ENCODE assay signal across 26 cellular contexts in the genomic region with DNA sequence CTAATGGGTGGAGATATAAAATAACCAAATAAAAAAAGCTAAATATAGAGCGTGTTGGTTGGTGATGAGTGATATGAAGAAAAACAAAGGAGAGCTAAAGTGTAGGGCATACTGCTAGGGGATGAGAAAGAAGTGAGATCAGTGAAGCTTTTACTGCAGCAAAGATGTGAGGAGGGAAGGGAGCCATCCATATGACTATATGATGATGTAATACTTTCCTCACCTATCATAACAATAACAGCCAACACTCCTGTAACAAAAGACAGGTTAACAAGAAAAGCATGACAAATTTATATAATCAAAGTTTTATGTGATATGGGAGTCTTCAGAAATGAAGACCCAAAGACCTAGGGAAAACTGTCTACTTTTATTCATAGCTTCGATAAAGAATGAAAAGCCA. TPM values are rescaled to one million over a fixed set of nuclear protein-coding genes. Genes with fewer than 3 reads are reported as not detected.
DNase-seq lines count a peak whose midpoint lies in the region; ATAC-seq, FAIRE-seq and TF ChIP-seq lines count a peak whose summit lies in the region.
"Had no signal": no experiment of that assay in that cellular context is flagged by ENCODE, and none has a peak within 500 bp of the region (broad histone marks: within the 10 kb centered on the region; RNA-seq: fewer than 3 reads in every experiment).

No MANE protein-coding gene starts in this region.

- H3K9me3 ChIP-seq in mammary epithelial cell (replicated peaks; ENCODE audit: insufficient read depth, low read length) (no peaks in the 10 kb centered on the region), breast epithelium (no peaks in the 10 kb centered on the region), hepatocyte (ENCODE audit: low read depth) (no peaks in the 10 kb centered on the region)
- H3K9me3 ChIP-seq: HAP-1 had no signal

- in situ Hi-C loops in mammary epithelial cell (cut with MboI; ENCODE audit: low sequenced_read_pairs in 2 of 2): no loop called here

- no TSS peak for BruUV-seq in mammary epithelial cell (replicated peaks; lab: Mats Ljungman, UMichigan)

- no peaks in the 10 kb centered on the region for H3K9me2 ChIP-seq in hepatocyte (replicated peaks; ENCODE audit: insufficient read depth)

- TF ChIP-seq POLR2A in breast epithelium (IDR thresholded peaks at IDR 0.05): no peak

- FAIRE-seq in bronchial epithelial cell (lab: Jason Lieb, UNC): no peak
- FAIRE-seq: GM12891 had no signal

- DNase-seq in mammary epithelial cell: peak; percentile 23
- no peak for DNase-seq in breast epithelium (ENCODE audit: low spot score in 2 of 2)
- peak; percentile 2 for DNase-seq in bronchial epithelial cell (ENCODE audit: low read depth)
- DNase-seq in hepatocyte (ENCODE audit: low spot score): no peak
- no peak for DNase-seq in NCI-H1105 (lab: John Stamatoyannopoulos, UW)
- DNase-seq: C1 segment of cervical spinal cord; CD8-positive, alpha-beta T cell; DND-41; Kasumi-1; NCI-H1048; NCI-H1436; NCI-H1930; NCI-H510A; NCI-H774; Right ventricle myocardium superior had no signal

- intact Hi-C loops in mammary epithelial cell (cut with micrococcal nuclease) (no loop called here), breast epithelium (cut with DNase I; ENCODE audit: low total_unique reads) (no loop called here)

- H3K4me3 ChIP-seq in mammary epithelial cell (replicated peaks in 1 of 3; ENCODE audit: insufficient read depth in 1 of 3, low read depth in 2 of 3, low read length in 3 of 3) (no peak overlapping the region), breast epithelium (no peak overlapping the region), bronchial epithelial cell (ENCODE audit: low read depth, low read length) (no peak overlapping the region), hepatocyte (no peak overlapping the region)
- H3K4me3 ChIP-seq: GM23338, HAP-1 had no signal

- H4K20me1 ChIP-seq in mammary epithelial cell (ENCODE audit: insufficient read depth, low read length): no peaks in the 10 kb centered on the region
- no peaks in the 10 kb centered on the region for H4K20me1 ChIP-seq in hepatocyte (ENCODE audit: insufficient read depth, poor library complexity, severe bottlenecking)

- H3K27me3 ChIP-seq in mammary epithelial cell (ENCODE audit: insufficient read depth, low read length) (no peaks in the 10 kb centered on the region), breast epithelium (no peaks in the 10 kb centered on the region), bronchial epithelial cell (ENCODE audit: control insufficient read depth, insufficient read depth, low read length) (no peaks in the 10 kb centered on the region), hepatocyte (no peaks in the 10 kb centered on the region)

- H3K79me2 ChIP-seq in mammary epithelial cell (ENCODE audit: insufficient read depth, low read length) (no peaks in the 10 kb centered on the region), hepatocyte (no peaks in the 10 kb centered on the region)

- no peak for ATAC-seq in HG03135 (IDR thresholded peaks at IDR 0.05; ENCODE audit: unreplicated experiment)
- no peak for ATAC-seq in GM21529 (IDR thresholded peaks at IDR 0.05; ENCODE audit: unreplicated experiment)
- ATAC-seq in HG03175 (IDR thresholded peaks at IDR 0.05; ENCODE audit: unreplicated experiment): no peak
- ATAC-seq: CD8-positive, alpha-beta T cell; GM23338 had no signal

- H2AFZ ChIP-seq in mammary epithelial cell (ENCODE audit: low read depth, low read length) (peak overlapping the region; percentile 74), hepatocyte (no peak overlapping the region)
- H2AFZ ChIP-seq: GM23338 had no signal

- no peak for TF ChIP-seq CTCF in mammary epithelial cell (conservative IDR thresholded peaks at IDR 0.05 in 1 of 2, IDR thresholded peaks at IDR 0.05 in 1 of 2; ENCODE audit: extremely low read depth in 1 of 2, insufficient read depth in 1 of 2, low read depth in 1 of 2, low read length in 2 of 2)
- TF ChIP-seq CTCF in breast epithelium (IDR thresholded peaks at IDR 0.05): no peak
- TF ChIP-seq CTCF in bronchial epithelial cell (IDR thresholded peaks at IDR 0.05; ENCODE audit: insufficient read depth, low read length, severe bottlenecking): no peak
- TF ChIP-seq CTCF in hepatocyte (IDR thresholded peaks at IDR 0.05; ENCODE audit: poor library complexity): no peak

- H3K9ac ChIP-seq in mammary epithelial cell (ENCODE audit: insufficient read depth, low read length): no peak overlapping the region

- dilution Hi-C loops in mammary epithelial cell (cut with HindIII; ENCODE audit: low sequenced_read_pairs): no loop called here

- CTCF ChIA-PET in mammary epithelial cell (lab: Charles Lee; ENCODE audit: low non-redundant PET): interaction anchor here (0.6 kb wide), 1 partner anchor 268 kb away, joined by 4 read pairs; no protein-coding TSS in a partner anchor

- 100% methylated on average over 2 of the region's 2 CpGs for WGBS in mammary epithelial cell (ENCODE audit: low coverage, missing lambda C conversion rate)
- 97% methylated on average over 2 of the region's 2 CpGs for WGBS in hepatocyte (ENCODE audit: low lambda C conversion rate, missing lambda C conversion rate)

- H3K4me2 ChIP-seq in mammary epithelial cell (ENCODE audit: insufficient read depth, low read depth, low read length) (peak overlapping the region; percentile 41), hepatocyte (no peak overlapping the region)
- H3K4me2 ChIP-seq: GM23338 had no signal

- H3K4me1 ChIP-seq in mammary epithelial cell (ENCODE audit: insufficient read depth, low read length): peaks cover 18% of the 10 kb centered on the region
- H3K4me1 ChIP-seq in breast epithelium: no peaks in the 10 kb centered on the region
- H3K4me1 ChIP-seq in hepatocyte (ENCODE audit: insufficient read depth): peaks cover 6% of the 10 kb centered on the region
- H3K4me1 ChIP-seq: HAP-1 had no signal

- peak overlapping the region; percentile 68 for H3K27ac ChIP-seq in mammary epithelial cell (ENCODE audit: insufficient read depth, low read depth, low read length)
- no peak overlapping the region for H3K27ac ChIP-seq in breast epithelium
- peak overlapping the region; percentile 67 for H3K27ac ChIP-seq in hepatocyte
- H3K27ac ChIP-seq: 22Rv1 had no signal

- H3K36me3 ChIP-seq in mammary epithelial cell (ENCODE audit: insufficient read depth, low read length): no peaks in the 10 kb centered on the region
- H3K36me3 ChIP-seq in breast epithelium: no peaks in the 10 kb centered on the region
- no peaks in the 10 kb centered on the region for H3K36me3 ChIP-seq in bronchial epithelial cell (ENCODE audit: control insufficient read depth, insufficient read depth, low read length)
- no peaks in the 10 kb centered on the region for H3K36me3 ChIP-seq in hepatocyte (replicated peaks; ENCODE audit: insufficient read depth, low read depth)
- H3K36me3 ChIP-seq: HAP-1 had no signal

RNA-seq across cellular contexts. Expression of gene LRFN5, which starts 57.4 kb away (rescaled TPM):
- total RNA-seq in mammary epithelial cell: under 1 TPM in 1 of 2 donors, not detected in 1; 0.33 TPM
- not detected for polyA plus RNA-seq in mammary epithelial cell
- polyA minus RNA-seq in mammary epithelial cell: not detected
- 1 to 10 TPM; 1.4 to 5.2 (median 3.2) TPM for total RNA-seq in breast epithelium
- under 0.01 and 0.13 TPM in 2 replicates for total RNA-seq in bronchial epithelial cell
- total RNA-seq in hepatocyte: 8.7 and 8.8 TPM in 2 replicates
- 1.8 and 3.3 TPM in 2 replicates for polyA plus RNA-seq in hepatocyte
- total RNA-seq: CD8-positive, alpha-beta T cell; G401; MCF 10A; OCI-LY7; SK-MEL-5 had no signal

Comparison
In these comparisons a context has a peak if more than half of its experiments do, and no peak if none do; other contexts are left out.
1. DNase-seq: peak in mammary epithelial cell (single experiment) and bronchial epithelial cell (single experiment); none in breast epithelium (0 of 2), hepatocyte (single experiment) and NCI-H1105 (single experiment).
2. H3K27ac ChIP-seq: peak in mammary epithelial cell (single experiment) and hepatocyte (single experiment); none in breast epithelium (0 of 2).